ENCODE assay signal across 10 cellular contexts in the genomic region with DNA sequence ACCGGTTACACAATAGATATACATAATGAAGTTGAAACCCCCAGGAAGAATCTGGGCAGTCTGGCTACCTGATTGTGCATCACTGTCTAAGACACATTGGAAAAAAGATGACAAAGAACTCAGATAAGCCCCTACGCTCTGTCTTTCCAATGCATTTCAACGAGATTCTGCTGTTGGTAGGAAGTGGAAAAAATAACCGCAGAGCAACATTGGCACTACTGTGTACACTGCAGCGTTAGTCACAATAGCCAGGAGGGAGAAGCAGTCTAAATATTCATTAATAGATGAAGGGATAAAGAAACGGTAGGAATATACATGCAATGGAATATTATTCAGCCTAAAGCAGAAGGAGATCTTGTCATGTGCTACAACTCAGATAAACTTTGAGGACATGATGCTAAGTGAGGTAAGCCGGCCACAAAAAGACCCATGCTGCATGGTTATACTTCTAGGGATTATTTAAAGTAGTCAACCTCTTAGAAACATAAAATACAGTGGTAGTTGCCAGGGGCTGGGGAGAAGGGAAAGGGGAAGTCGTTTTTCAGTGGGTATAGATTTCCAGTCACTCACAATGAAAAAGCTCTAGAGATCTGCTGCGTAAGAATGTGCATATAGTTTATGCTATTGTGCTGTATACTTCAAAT.
DNase-seq lines count a peak whose midpoint lies in the region; ATAC-seq and TF ChIP-seq lines count a peak whose summit lies in the region.
"Had no signal": no experiment of that assay in that cellular context is flagged by ENCODE, and none has a peak within 500 bp of the region (broad histone marks: within the 10 kb centered on the region; RNA-seq: fewer than 3 reads in every experiment).

No MANE protein-coding gene starts in this region.

- no peak for TF ChIP-seq CTCF in tibial artery (IDR thresholded peaks at IDR 0.05)

- peaks cover 11% of the 10 kb centered on the region for H3K36me3 Mint-ChIP-seq in memory B cell
- H3K36me3 Mint-ChIP-seq: mesothelial cell of epicardium had no signal

- DNase-seq in activated CD4-positive, alpha-beta T cell treated with anti-CD3 and anti-CD28 coated beads for 48 hours = peak; percentile 35
- DNase-seq in memory B cell (ENCODE audit: low spot score in 2 of 2) = peak in 1 of 2 donors; percentile 5
- DNase-seq in NCI-H2081 (lab: John Stamatoyannopoulos, UW) = no peak
- DNase-seq in tibial artery = no peak
- no peak for DNase-seq in ACHN
- no peak for DNase-seq in UCSD-AML1 (lab: John Stamatoyannopoulos, UW; ENCODE audit: unreplicated experiment)
- DNase-seq: activated CD4-positive, CD25-positive, alpha-beta regulatory T cell treated with anti-CD3 and anti-CD28 coated beads, Interleukin-2, amount 50 U/mL, for 72 hours had no signal

- H3K27me3 Mint-ChIP-seq in memory B cell = no peaks in the 10 kb centered on the region

- H3K4me3 Mint-ChIP-seq in memory B cell = peak overlapping the region; percentile 78
- H3K4me3 Mint-ChIP-seq: mesothelial cell of epicardium had no signal

- in situ Hi-C loops in ACHN (cut with HindIII; ENCODE audit: low pct_ligation_motif_present, low pct_unique_long_range_greater_than_20kb, low sequenced_read_pairs) = no loop called here

- no peaks in the 10 kb centered on the region for H3K9me3 ChIP-seq in tibial artery

- peak overlapping the region; percentile 60 for H3K27ac Mint-ChIP-seq in memory B cell
- H3K27ac Mint-ChIP-seq: mesothelial cell of epicardium had no signal

- H3K4me1 Mint-ChIP-seq in memory B cell = peaks cover 52% of the 10 kb centered on the region

- H3K27ac ChIP-seq in tibial artery = no peak overlapping the region

- no peak overlapping the region for H3K4me3 ChIP-seq in tibial artery

- intact Hi-C loops in tibial artery (cut with DNase I; ENCODE audit: low total_unique reads) = no loop called here

- H3K4me1 ChIP-seq in tibial artery = peaks cover 0 to 12% (median 4%) of the 10 kb centered on the region in 4 donors

- H3K9me3 Mint-ChIP-seq in memory B cell = peaks cover 2% of the 10 kb centered on the region

- peak; percentile 51 for ATAC-seq in GM18502 (IDR thresholded peaks at IDR 0.05; ENCODE audit: poor library complexity, unreplicated experiment)
- ATAC-seq in HG03280 (IDR thresholded peaks at IDR 0.05; ENCODE audit: unreplicated experiment) = peak; percentile 46
- ATAC-seq in memory B cell (ENCODE audit: low read depth) = peak; percentile 77

- H3K27me3 ChIP-seq in tibial artery = no peaks in the 10 kb centered on the region

- H3K36me3 ChIP-seq in tibial artery = no peaks in the 10 kb centered on the region
